ENCODE assay signal across 20 cellular contexts in the genomic region with DNA sequence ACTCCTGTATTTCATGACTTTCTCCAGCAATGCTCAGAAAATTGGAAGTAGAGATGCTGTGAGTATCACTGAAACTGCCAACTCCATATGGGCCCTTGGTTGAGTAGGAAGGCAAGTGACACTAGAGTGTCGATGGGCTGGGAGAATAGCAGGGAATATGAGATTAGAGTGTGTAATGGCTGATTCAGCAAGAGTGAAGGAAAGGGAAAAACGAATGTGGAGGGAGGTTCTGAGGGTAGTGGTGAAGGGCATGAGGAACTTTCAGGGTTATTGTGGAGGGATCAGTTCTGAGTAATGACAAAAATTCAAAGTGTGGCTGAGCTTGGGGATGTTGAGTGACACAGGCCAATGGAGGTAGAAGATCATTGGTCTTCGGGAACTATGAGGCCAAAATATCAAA.
"Had no signal": no experiment of that assay in that cellular context is flagged by ENCODE, and none has a peak within 500 bp of the region (broad histone marks: within the 10 kb centered on the region; RNA-seq: fewer than 3 reads in every experiment).

No MANE protein-coding gene starts in this region.

- H3K4me3 ChIP-seq: body of pancreas, cardiac muscle cell, heart left ventricle, sigmoid colon, smooth muscle cell, tibial artery had no signal

- H3K27me3 ChIP-seq: body of pancreas, heart left ventricle, sigmoid colon, tibial artery had no signal

- H3K36me3 ChIP-seq: cardiac muscle cell, heart left ventricle, sigmoid colon, tibial artery had no signal

- H3K9me3 ChIP-seq: body of pancreas, sigmoid colon, tibial artery had no signal

- ATAC-seq: activated CD4-positive, CD25-positive, alpha-beta regulatory T cell treated with anti-CD3 and anti-CD28 coated beads, Interleukin-2, amount 50 U/mL, for 24 hours; body of pancreas; heart left ventricle had no signal

- H3K4me1 ChIP-seq: body of pancreas had no signal

- H3K27me3 Mint-ChIP-seq: activated T-cell treated with anti-CD3 and anti-CD28 coated beads, Interleukin-2, amount 50 U/mL, for 24 hours had no signal

- DNase-seq: activated CD4-positive, alpha-beta T cell treated with anti-CD3 and anti-CD28 coated beads, Interleukin-2, amount 50 U/mL, for 1 hour; activated CD8-positive, alpha-beta memory T cell treated with anti-CD3 and anti-CD28 coated beads for 24 hours; activated CD8-positive, alpha-beta memory T cell treated with anti-CD3 and anti-CD28 coated beads, Interleukin-2, amount 50 U/mL, for 4 hours; activated naive CD4-positive, alpha-beta T cell treated with Interleukin-2 at 50 U/mL for 16 hours; activated T-cell treated with anti-CD3 and anti-CD28 coated beads, Interleukin-2, amount 50 U/mL, for 24 hours; anterior cingulate cortex; body of pancreas; heart left ventricle; mesenchymal stem cell; occipital lobe; posterior cingulate gyrus; sigmoid colon; stimulated activated CD4-positive, alpha-beta T cell treated with anti-CD3 and anti-CD28 coated beads, Interleukin-15, amount 100 ng/mL, for 24 hours; stimulated activated naive CD4-positive, alpha-beta T cell treated with Interleukin-2 at 50 U/mL for 16 hours; substantia nigra; tibial artery had no signal

- H3K27ac ChIP-seq: body of pancreas, cardiac muscle cell, heart left ventricle, sigmoid colon had no signal

- H3K4me1 Mint-ChIP-seq: neural crest cell had no signal

- H3K4me3 Mint-ChIP-seq: activated T-cell treated with anti-CD3 and anti-CD28 coated beads, Interleukin-2, amount 50 U/mL, for 24 hours; neural crest cell had no signal
